Comparison of ENCODE assay signal across 17 cellular contexts in genomic region chr17:66016231-66016630, GRCh38.
DNase-seq lines count a peak whose midpoint lies in the region; ATAC-seq, FAIRE-seq and TF ChIP-seq lines count a peak whose summit lies in the region.
"Had no signal": no experiment of that assay in that cellular context is flagged by ENCODE, and none has a peak within 500 bp of the region (broad histone marks: within the 10 kb centered on the region; RNA-seq: fewer than 3 reads in every experiment).

No MANE protein-coding gene starts in this region.

- H3K27me3 ChIP-seq in BLaER1 (no peaks in the 10 kb centered on the region), endothelial cell of umbilical vein (ENCODE audit: control insufficient read depth in 2 of 2, insufficient read depth in 2 of 2, low read length in 2 of 2) (no peaks in the 10 kb centered on the region), esophagus squamous epithelium (no peaks in the 10 kb centered on the region)

- TF ChIP-seq CTCF in GM12865 (IDR thresholded peaks at IDR 0.05; ENCODE audit: insufficient read depth, low read depth, low read length, missing control alignments) (no peak), endothelial cell of umbilical vein (IDR thresholded peaks at IDR 0.05; ENCODE audit: extremely low read depth in 1 of 2, insufficient read depth in 1 of 2, low read depth in 1 of 2, low read length in 2 of 2) (no peak), esophagus squamous epithelium (IDR thresholded peaks at IDR 0.05) (no peak)

- dilution Hi-C loops in endothelial cell of umbilical vein (cut with MboI; ENCODE audit: extremely low pct_ligation_motif_present, low sequenced_read_pairs), result no loop called here

- H3K4me3 ChIP-seq in BLaER1 (no peak overlapping the region), GM12865 (ENCODE audit: low read depth, low read length) (no peak overlapping the region), endothelial cell of umbilical vein (replicated peaks in 1 of 3; ENCODE audit: insufficient read depth in 1 of 3, low read depth in 1 of 3, low read length in 3 of 3) (no peak overlapping the region), esophagus squamous epithelium (no peak overlapping the region)
- H3K4me3 ChIP-seq: GM23338 had no signal

- peak; percentile 40 for DNase-seq in GM12865 (ENCODE audit: low read depth)
- no peak for DNase-seq in endothelial cell of umbilical vein (ENCODE audit: low read depth, low spot score)
- DNase-seq in esophagus squamous epithelium (lab: John Stamatoyannopoulos, UW), result no peak
- no peak for DNase-seq in HEK293T (ENCODE audit: extremely low spot score)
- DNase-seq: 8988T; CD4-positive, alpha-beta T cell; CD8-positive, alpha-beta memory T cell; DMS 273 treated with DMSO at 0.1 percent for 48 hours; DMS79; GF-D8; H9; HFFc6 had no signal

- H3K27ac ChIP-seq in BLaER1 (peak overlapping the region; percentile 16; the same call in 1 of the 2 replicates), endothelial cell of umbilical vein (ENCODE audit: insufficient read depth, low read depth, low read length) (no peak overlapping the region), esophagus squamous epithelium (no peak overlapping the region)

- peaks cover 5% of the 10 kb centered on the region; the same call in 1 of the 2 replicates for H3K36me3 ChIP-seq in BLaER1
- no peaks in the 10 kb centered on the region for H3K36me3 ChIP-seq in endothelial cell of umbilical vein (ENCODE audit: control insufficient read depth in 2 of 2, extremely low read depth in 1 of 2, insufficient read depth in 2 of 2, low read length in 2 of 2)
- no peaks in the 10 kb centered on the region for H3K36me3 ChIP-seq in esophagus squamous epithelium

- 67% methylated on average over 3 of the region's 3 CpGs for WGBS in esophagus squamous epithelium, 2 donors

- CTCF ChIA-PET in endothelial cell of umbilical vein (lab: Charles Lee) (no interaction called here), HEK293T (lab: Yijun Ruan, JAX) (interaction anchor here (0.6 kb wide), 1 partner anchor 225 kb away, joined by 3 read pairs; no protein-coding TSS in a partner anchor)

- no peaks in the 10 kb centered on the region for H4K20me1 ChIP-seq in BLaER1
- no peaks in the 10 kb centered on the region for H4K20me1 ChIP-seq in endothelial cell of umbilical vein (replicated peaks; ENCODE audit: control insufficient read depth, extremely low read depth, insufficient read depth, low read length)

- no peak for ATAC-seq in GM18861 (IDR thresholded peaks at IDR 0.05; ENCODE audit: unreplicated experiment)
- ATAC-seq: GM23338, HCT116 had no signal

- no peaks in the 10 kb centered on the region for H3K9me1 ChIP-seq in endothelial cell of umbilical vein (replicated peaks; ENCODE audit: control insufficient read depth, extremely low read depth, insufficient read depth, low read length)

- intact Hi-C loops in endothelial cell of umbilical vein (cut with micrococcal nuclease), result no loop called here
- intact Hi-C loops in esophagus squamous epithelium (cut with DNase I), result no loop called here

- H3K79me2 ChIP-seq in endothelial cell of umbilical vein (ENCODE audit: control insufficient read depth, insufficient read depth, low read length), result no peaks in the 10 kb centered on the region

- POLR2A ChIA-PET in endothelial cell of umbilical vein (lab: Charles Lee) (no interaction called here), HEK293T (lab: Yijun Ruan, JAX) (no interaction called here)

- H2AFZ ChIP-seq in endothelial cell of umbilical vein (ENCODE audit: low read depth, low read length), result no peak overlapping the region
- H2AFZ ChIP-seq: GM23338 had no signal

- H3K4me1 ChIP-seq in BLaER1 (peaks cover 44% of the 10 kb centered on the region), endothelial cell of umbilical vein (ENCODE audit: control insufficient read depth, extremely low read depth, insufficient read depth, low read length) (peaks cover 13% of the 10 kb centered on the region), esophagus squamous epithelium (no peaks in the 10 kb centered on the region)

- BruUV-seq in endothelial cell of umbilical vein (replicated peaks; lab: Mats Ljungman, UMichigan), result no TSS peak

- H3K4me2 ChIP-seq in BLaER1 (peak overlapping the region; percentile 27), endothelial cell of umbilical vein (ENCODE audit: insufficient read depth, low read length) (no peak overlapping the region)
- H3K4me2 ChIP-seq: GM23338 had no signal

- no peak for TF ChIP-seq POLR2A in endothelial cell of umbilical vein (IDR thresholded peaks at IDR 0.05; ENCODE audit: low read depth, low read length)
- TF ChIP-seq POLR2A in esophagus squamous epithelium (IDR thresholded peaks at IDR 0.05), result no peak

- H3K9ac ChIP-seq in BLaER1 (no peak overlapping the region), endothelial cell of umbilical vein (replicated peaks; ENCODE audit: extremely low read depth, insufficient read depth, low read length) (no peak overlapping the region)

- FAIRE-seq in endothelial cell of umbilical vein (lab: Jason Lieb, UNC), result peak; percentile 59
- FAIRE-seq: D721Med had no signal

- H3K9me3 ChIP-seq in BLaER1 (peaks cover 9% of the 10 kb centered on the region), endothelial cell of umbilical vein (replicated peaks; ENCODE audit: control insufficient read depth, insufficient read depth, low read length) (no peaks in the 10 kb centered on the region), esophagus squamous epithelium (no peaks in the 10 kb centered on the region)

TF ChIP-seq in endothelial cell of umbilical vein, 7 proteins besides CTCF, POLR2A, EP300 and RAD21:
- no peak for TF ChIP-seq EZH2 (IDR thresholded peaks at IDR 0.05; ENCODE audit: borderline replicate concordance, low read depth, low read length, severe bottlenecking)
- no peak for TF ChIP-seq JUN (IDR thresholded peaks at IDR 0.05; ENCODE audit: borderline replicate concordance, insufficient read depth, insufficient read length, low read depth)
- no peak for TF ChIP-seq MAX (IDR thresholded peaks at IDR 0.05; ENCODE audit: insufficient read depth, insufficient read length)
- TF ChIP-seq POLR2AphosphoS5 (IDR thresholded peaks at IDR 0.05; ENCODE audit: insufficient read depth, low read depth, low read length), result no peak
- no peak for TF ChIP-seq MYC (IDR thresholded peaks at IDR 0.05; ENCODE audit: low read depth, low read length)
- TF ChIP-seq GATA2 (IDR thresholded peaks at IDR 0.05; ENCODE audit: insufficient read depth, insufficient read length, low read depth, low read length), result no peak
- no peak for TF ChIP-seq FOS (IDR thresholded peaks at IDR 0.05; ENCODE audit: borderline replicate concordance, insufficient read depth, low read length)
TF ChIP-seq in endothelial cell of umbilical vein: peak in this region for 0.

TF ChIP-seq in HEK293T, 16 proteins besides CTCF, POLR2A, EP300 and RAD21:
- TF ChIP-seq LEF1 (IDR thresholded peaks at IDR 0.05; ENCODE audit: borderline replicate concordance) (no peak), SP1 (IDR thresholded peaks at IDR 0.05) (no peak), TARDBP (IDR thresholded peaks at IDR 0.05) (no peak), FOXK2 (IDR thresholded peaks at IDR 0.05) (no peak), ARNT (IDR thresholded peaks at IDR 0.05) (no peak), FOXA1 (IDR thresholded peaks at IDR 0.05) (no peak), PKNOX1 (IDR thresholded peaks at IDR 0.05) (no peak), NFRKB (IDR thresholded peaks at IDR 0.05) (no peak), FOXM1 (IDR thresholded peaks at IDR 0.05; ENCODE audit: borderline replicate concordance) (no peak), ELF4 (IDR thresholded peaks at IDR 0.05) (no peak), CTBP1 (IDR thresholded peaks at IDR 0.05; ENCODE audit: borderline replicate concordance) (no peak), SUZ12 (IDR thresholded peaks at IDR 0.05) (no peak), L3MBTL2 (conservative IDR thresholded peaks at IDR 0.05) (no peak), HDGF (IDR thresholded peaks at IDR 0.05; ENCODE audit: borderline replicate concordance) (no peak), ZNF384 (IDR thresholded peaks at IDR 0.05) (no peak), BHLHE40 (IDR thresholded peaks at IDR 0.05; ENCODE audit: borderline replicate concordance) (no peak)
